ENCODE assay signal across 8 cellular contexts in the genomic region with DNA sequence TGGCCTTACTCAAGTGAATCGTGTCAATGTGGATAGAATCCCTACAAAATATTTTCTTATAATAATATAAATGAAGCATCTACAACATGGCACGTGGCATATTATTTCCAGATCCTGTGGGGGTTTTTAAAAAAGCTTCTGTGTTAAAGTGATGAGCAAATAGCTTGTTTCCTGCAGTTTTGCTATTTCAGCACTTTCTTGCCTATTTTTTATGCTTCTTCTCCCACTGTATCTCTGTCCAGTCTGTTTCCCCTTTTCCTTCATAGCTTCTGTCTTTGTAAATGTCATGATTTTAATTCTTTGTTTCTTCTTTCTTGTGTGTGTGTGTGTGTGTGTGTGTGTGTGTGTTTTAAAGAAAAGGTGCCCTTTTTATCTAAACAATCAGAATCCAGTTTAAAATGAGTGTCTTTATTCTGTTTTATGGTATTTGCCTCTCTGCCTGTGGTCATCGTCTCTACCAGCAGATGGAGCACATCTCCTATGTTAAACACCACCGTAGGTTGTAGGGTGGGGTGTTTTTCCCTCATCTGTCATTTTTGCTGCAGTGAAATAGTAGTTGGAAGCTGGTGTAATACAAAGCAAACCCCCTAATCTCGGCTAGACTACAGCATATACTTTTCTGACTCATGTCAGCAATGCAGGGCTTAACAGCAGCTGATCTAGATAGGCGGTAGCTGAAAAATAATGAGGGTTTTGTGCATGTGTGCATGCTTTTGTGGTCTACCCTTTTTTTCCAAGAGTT. TPM values are rescaled to one million over a fixed set of nuclear protein-coding genes. Genes with fewer than 3 reads are reported as not detected.
DNase-seq lines count a peak whose midpoint lies in the region; ATAC-seq and TF ChIP-seq lines count a peak whose summit lies in the region.

No MANE protein-coding gene starts in this region.

- DNase-seq in A172 (ENCODE audit: low spot score) = peak; percentile 47
- peak; percentile 22 for DNase-seq in ELF-1 (ENCODE audit: low read depth, low spot score)
- peak; percentile 1 for DNase-seq in NCI-H226
- no peak for DNase-seq in breast epithelium (ENCODE audit: low spot score in 2 of 2)
- no peak for DNase-seq in left lung
- no peak for DNase-seq in T-helper 9 cell
- DNase-seq in middle frontal gyrus (ENCODE audit: extremely low spot score, low spot score) = no peak

- ATAC-seq in left lung = peak; percentile 82

- no peak overlapping the region for H3K4me3 ChIP-seq in HEK293 (ENCODE audit: low read depth, low read length)
- H3K4me3 ChIP-seq in breast epithelium = no peak overlapping the region
- H3K4me3 ChIP-seq in left lung = no peak overlapping the region

- intact Hi-C loops in breast epithelium (cut with DNase I; ENCODE audit: low total_unique reads) (no loop called here), left lung (cut with DNase I) (no loop called here)

- no peaks in the 10 kb centered on the region for H3K9me3 ChIP-seq in HEK293 (ENCODE audit: control insufficient read depth, insufficient read depth, low read depth, low read length)
- H3K9me3 ChIP-seq in breast epithelium = no peaks in the 10 kb centered on the region
- H3K9me3 ChIP-seq in left lung = no peaks in the 10 kb centered on the region

- H3K36me3 ChIP-seq in HEK293 (ENCODE audit: control insufficient read depth in 2 of 2, insufficient read depth in 1 of 2, low read length in 2 of 2) (no peaks in the 10 kb centered on the region), breast epithelium (no peaks in the 10 kb centered on the region), left lung (no peaks in the 10 kb centered on the region)

- no peak for TF ChIP-seq POLR2A in breast epithelium (IDR thresholded peaks at IDR 0.05)

- CTCF ChIA-PET in HEK293 (lab: Yijun Ruan, JAX) = interaction anchor here (0.5 to 4.7 kb wide), 49 partner anchors 9 to 1957 kb away, joined by 3 to 91 read pairs (median 4); no protein-coding TSS in a partner anchor

- H3K27ac ChIP-seq in HEK293 (ENCODE audit: extremely low read depth, low read depth, low read length) (no peak overlapping the region), breast epithelium (no peak overlapping the region), left lung (no peak overlapping the region)

- TF ChIP-seq CTCF in HEK293 (tag by site-specific recombination; IDR thresholded peaks at IDR 0.05) (peak; percentile 28; the same call in 1 of the 2 replicates), breast epithelium (IDR thresholded peaks at IDR 0.05) (peak in 2 of 3 donors; percentile 26 to 51), left lung (IDR thresholded peaks at IDR 0.05) (peak in 1 of 2 donors; percentile 39)

- H3K27me3 ChIP-seq in breast epithelium (peaks cover 0 to 20% of the 10 kb centered on the region in 2 donors), left lung (no peaks in the 10 kb centered on the region)

- POLR2A ChIA-PET in HEK293 (lab: Yijun Ruan, JAX) = no interaction called here

- no peaks in the 10 kb centered on the region for H3K4me1 ChIP-seq in HEK293 (ENCODE audit: control insufficient read depth, insufficient read depth, low read length)
- no peaks in the 10 kb centered on the region for H3K4me1 ChIP-seq in breast epithelium
- no peaks in the 10 kb centered on the region for H3K4me1 ChIP-seq in left lung

TF ChIP-seq in HEK293, 187 proteins besides CTCF, POLR2A, EP300 and RAD21:
- no peak for TF ChIP-seq ZNF266 (tag by site-specific recombination; IDR thresholded peaks at IDR 0.05; ENCODE audit: low read depth)
- TF ChIP-seq ZNF654 (tag by site-specific recombination; IDR thresholded peaks at IDR 0.05; ENCODE audit: low read depth) = peak; percentile 67

RNA-seq across cellular contexts. Expression of gene FTHL17, which starts 33.1 kb away (rescaled TPM):
- total RNA-seq in A172 (2014; rRNA removed; shearing (Covaris generic)) = not detected in 2 replicates
- not detected for total RNA-seq in breast epithelium
- not detected for total RNA-seq in left lung

Comparison
In these comparisons a context has a peak if more than half of its experiments do, and no peak if none do; other contexts are left out.
1. DNase-seq: peak in A172 (single experiment), ELF-1 (single experiment) and NCI-H226 (single experiment); none in breast epithelium (0 of 2), left lung (0 of 2), T-helper 9 cell (single experiment) and middle frontal gyrus (single experiment).